Comparison of ENCODE assay signal across 8 cellular contexts in the genomic region with DNA sequence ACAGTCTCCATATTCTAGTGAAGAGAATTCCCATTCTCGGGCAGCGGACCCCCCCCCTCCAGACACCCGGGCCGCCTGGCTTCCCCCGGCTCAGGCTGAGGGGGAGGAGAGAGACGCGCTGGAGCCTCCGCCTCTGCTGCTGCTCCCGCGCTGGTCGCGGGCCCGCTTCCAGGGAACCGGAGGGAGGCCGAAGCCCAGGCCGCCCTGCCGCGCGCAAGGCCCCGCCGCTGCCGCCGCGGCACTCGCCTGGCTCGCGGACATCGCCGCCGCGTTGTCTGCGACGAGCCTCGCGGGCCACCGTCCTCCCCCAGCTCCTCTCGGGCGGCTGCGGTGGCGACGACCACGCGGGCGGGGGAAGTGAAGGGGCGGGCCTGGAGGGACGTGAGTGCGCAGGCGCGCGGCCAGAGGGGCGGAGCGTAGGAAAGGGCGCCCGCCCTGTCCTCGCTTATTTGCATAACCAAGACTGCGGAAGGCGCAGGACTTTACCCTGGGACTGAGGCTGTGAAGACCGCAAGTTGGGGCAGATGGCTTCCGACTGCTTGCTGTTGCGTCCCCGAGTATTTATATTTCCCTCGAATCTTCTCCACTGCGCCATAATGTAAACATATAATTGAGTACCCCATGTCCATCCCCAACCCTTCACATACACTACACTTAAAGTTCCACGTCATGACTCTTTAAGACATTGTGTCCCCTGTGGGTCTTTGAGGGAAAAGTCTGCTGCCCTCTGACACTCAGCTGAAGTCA. TPM values are rescaled to one million over a fixed set of nuclear protein-coding genes. Genes with fewer than 3 reads are reported as not detected.
DNase-seq lines count a peak whose midpoint lies in the region; ATAC-seq and TF ChIP-seq lines count a peak whose summit lies in the region.

Gene ARL5A, minus strand, starts transcription at position 279 of the 747 bp plus-strand sequence. Its CDS starts 245 bp downstream, at position 34.

- peak within 1 kb of the TSS; percentile 93 for H3K4me3 ChIP-seq in Jurkat, Clone E6-1 (ENCODE audit: low read length)
- peak within 1 kb of the TSS; percentile 68 for H3K4me3 ChIP-seq in PC-9
- peak within 1 kb of the TSS; percentile 85 to 99 for H3K4me3 ChIP-seq in esophagus (ENCODE audit: low read depth in 1 of 2, low read length in 2 of 2)
- H3K4me3 ChIP-seq in mucosa of stomach (ENCODE audit: low read length): peak within 1 kb of the TSS; percentile 70

- H2AFZ ChIP-seq in PC-9: peak within 1 kb of the TSS; percentile 81

- H3K9me3 ChIP-seq in PC-9 (ENCODE audit: insufficient read depth, low read depth): no peaks in the 10 kb centered on the region
- no peaks in the 10 kb centered on the region for H3K9me3 ChIP-seq in esophagus (ENCODE audit: control insufficient read depth in 2 of 2, insufficient read depth in 1 of 2, low read depth in 1 of 2, low read length in 1 of 2)
- no peaks in the 10 kb centered on the region for H3K9me3 ChIP-seq in mucosa of stomach (ENCODE audit: control insufficient read depth, low read length)

- peak within 1 kb of the TSS; percentile 89 for H3K9ac ChIP-seq in mucosa of stomach (ENCODE audit: low read length)

- TF ChIP-seq CTCF in PC-9 (conservative IDR thresholded peaks at IDR 0.05): no peak

- H3K27me3 ChIP-seq in PC-9 (ENCODE audit: insufficient read depth, low read depth) (no peaks in the 10 kb centered on the region), esophagus (ENCODE audit: control insufficient read depth in 1 of 2, insufficient read depth in 2 of 2, low read length in 2 of 2) (no peaks in the 10 kb centered on the region), mucosa of stomach (ENCODE audit: control insufficient read depth, insufficient read depth, low read length) (no peaks in the 10 kb centered on the region)

- WGBS in esophagus, 2 donors: 1% methylated on average over 49 to 64 of the region's 64 CpGs

- H3K9me2 ChIP-seq in PC-9 (ENCODE audit: insufficient read depth): no peaks in the 10 kb centered on the region

- intact Hi-C loops in PC-9 (cut with micrococcal nuclease; ENCODE audit: unreplicated experiment): no loop called here

- H3K36me3 ChIP-seq in PC-9 (ENCODE audit: low read depth): no peaks in the 10 kb centered on the region
- no peaks in the 10 kb centered on the region for H3K36me3 ChIP-seq in esophagus (ENCODE audit: control insufficient read depth in 2 of 2, insufficient read depth in 2 of 2, low read length in 1 of 2)
- H3K36me3 ChIP-seq in mucosa of stomach (ENCODE audit: control insufficient read depth, insufficient read depth, low read length): no peaks in the 10 kb centered on the region

- H3K27ac ChIP-seq in PC-9 (0 out of 2 replicates have a peak within 1 kb of the TSS, but pooled peaks have one; percentile 19), esophagus (ENCODE audit: low read depth in 2 of 2, low read length in 1 of 2) (peak within 1 kb of the TSS; percentile 92)

- H4K20me1 ChIP-seq in PC-9 (ENCODE audit: insufficient read depth): no peaks in the 10 kb centered on the region

- BruUV-seq in PC-9 (replicated peaks; lab: Mats Ljungman, UMichigan): no TSS peak

- peak within 1 kb of the TSS; percentile 87 for H3K4me2 ChIP-seq in PC-9

- peak; percentile 95 for ATAC-seq in GM21619 (IDR thresholded peaks at IDR 0.05; ENCODE audit: unreplicated experiment)

- peaks cover 46% of the 10 kb centered on the region for H3K79me2 ChIP-seq in PC-9 (ENCODE audit: low read depth)

- peak; percentile 89 for DNase-seq in DMS153 (lab: John Stamatoyannopoulos, UW)
- peak; percentile 93 for DNase-seq in Jurkat, Clone E6-1 (ENCODE audit: low read depth, low spot score)
- DNase-seq in PC-9: peak; percentile 72 to 93
- DNase-seq in activated T-cell treated with anti-CD3 and anti-CD28 coated beads, Interleukin-2, amount 50 U/mL, for 1 hour: peak; percentile 97
- DNase-seq in stimulated activated CD8-positive, alpha-beta memory T cell treated with anti-CD3 and anti-CD28 coated beads, Interleukin-7, amount 100 ng/mL, for 1 hour (ENCODE audit: low read depth in 2 of 2): peak; percentile 91 to 93

- POLR2A ChIA-PET in PC-9 (lab: Charles Lee; ENCODE audit: unreplicated experiment): interaction anchor here (0.5 to 0.8 kb wide), 8 partner anchors 13 to 1228 kb away, joined by 3 to 9 read pairs (median 3); no protein-coding TSS in a partner anchor

- H3K4me1 ChIP-seq in PC-9 (replicated peaks; ENCODE audit: insufficient read depth) (peaks cover 14% of the 10 kb centered on the region), esophagus (ENCODE audit: control insufficient read depth in 2 of 2, insufficient read depth in 2 of 2, low read length in 1 of 2) (no peaks in the 10 kb centered on the region), mucosa of stomach (ENCODE audit: control insufficient read depth, insufficient read depth, low read length) (peaks cover 9% of the 10 kb centered on the region)

- CTCF ChIA-PET in PC-9 (lab: Charles Lee): interaction anchor here (0.6 kb wide), 1 partner anchor 40 kb away, joined by 3 read pairs; no protein-coding TSS in a partner anchor

- no peaks in the 10 kb centered on the region for H3F3A ChIP-seq in PC-9 (ENCODE audit: insufficient read depth, low read depth)

RNA-seq across cellular contexts. Expression of gene ARL5A, which starts in this region (rescaled TPM):
- 33.0 TPM for polyA plus RNA-seq in Jurkat, Clone E6-1 (2012; ENCODE audit: insufficient read depth, insufficient read length)
- total RNA-seq in PC-9 (2021): 36.1 and 47.5 TPM in 2 replicates
- polyA plus RNA-seq in esophagus: 10 to 100 TPM in 1 of 2 donors, 1 to 10 TPM in 1; 8.5 to 17.2 TPM

Comparison
In these comparisons a context has a peak if more than half of its experiments do, and no peak if none do; other contexts are left out.
1. Peak in every context shown above with its lines: DNase-seq, ATAC-seq, H3K4me3 ChIP-seq and H3K27ac ChIP-seq.